ENCODE assay signal across 1 cellular context in genomic region chr13:30848332-30849027, GRCh38.
TF ChIP-seq lines count a peak whose summit lies in the region.

No MANE protein-coding gene starts in this region.

TF ChIP-seq in SK-N-SH treated with all-trans-retinoic acid at 6 μM for 48 hours, 23 proteins besides CTCF, POLR2A, EP300 and RAD21 (continued from another document):
- TF ChIP-seq POU6F1 (CRISPR knock-in tag; IDR thresholded peaks at IDR 0.05; ENCODE audit: borderline replicate concordance, low read depth) = no peak
